6 cellular contexts compared by ENCODE assay signal in genomic region chr16:67104061-67104460, GRCh38. TPM values are rescaled to one million over a fixed set of nuclear protein-coding genes. Genes with fewer than 3 reads are reported as not detected.
DNase-seq lines count a peak whose midpoint lies in the region; ATAC-seq and TF ChIP-seq lines count a peak whose summit lies in the region.

No MANE protein-coding gene starts in this region.

- ATAC-seq in upper lobe of right lung = peak; percentile 66
- no peak for ATAC-seq in HG03520 (IDR thresholded peaks at IDR 0.05; ENCODE audit: unreplicated experiment)

- TF ChIP-seq CTCF in upper lobe of right lung (IDR thresholded peaks at IDR 0.05) = peak; percentile 27

- intact Hi-C loops in upper lobe of right lung (cut with DNase I) = no loop called here

- H3K9me3 ChIP-seq in upper lobe of right lung = no peaks in the 10 kb centered on the region

- H3K4me3 ChIP-seq in upper lobe of right lung = no peak overlapping the region

- no peak overlapping the region for H3K27ac ChIP-seq in upper lobe of right lung

- DNase-seq in activated naive CD4-positive, alpha-beta T cell (lab: John Stamatoyannopoulos, UW) = no peak
- DNase-seq in epidermal melanocyte (ENCODE audit: insufficient read length, low spot score) (peak; percentile 31), upper lobe of right lung (no peak), cerebellum (ENCODE audit: low spot score) (no peak)

- no peaks in the 10 kb centered on the region for H3K4me1 Mint-ChIP-seq in activated naive CD4-positive, alpha-beta T cell treated with anti-CD3 and anti-CD28 coated beads, Interleukin-2, amount 50 U/mL, for 24 hours

- H3K27me3 Mint-ChIP-seq in activated naive CD4-positive, alpha-beta T cell treated with anti-CD3 and anti-CD28 coated beads, Interleukin-2, amount 50 U/mL, for 24 hours = no peaks in the 10 kb centered on the region

- no peaks in the 10 kb centered on the region for H3K27me3 ChIP-seq in upper lobe of right lung

- no peaks in the 10 kb centered on the region for H3K36me3 Mint-ChIP-seq in activated naive CD4-positive, alpha-beta T cell treated with anti-CD3 and anti-CD28 coated beads, Interleukin-2, amount 50 U/mL, for 24 hours

- H3K4me1 ChIP-seq in upper lobe of right lung = peaks cover 14% of the 10 kb centered on the region

- no peak overlapping the region for H3K4me3 Mint-ChIP-seq in activated naive CD4-positive, alpha-beta T cell treated with anti-CD3 and anti-CD28 coated beads, Interleukin-2, amount 50 U/mL, for 24 hours

- H3K27ac Mint-ChIP-seq in activated naive CD4-positive, alpha-beta T cell treated with anti-CD3 and anti-CD28 coated beads, Interleukin-2, amount 50 U/mL, for 24 hours = peak overlapping the region; percentile 30

- H3K9me3 Mint-ChIP-seq in activated naive CD4-positive, alpha-beta T cell treated with anti-CD3 and anti-CD28 coated beads, Interleukin-2, amount 50 U/mL, for 24 hours = no peaks in the 10 kb centered on the region

- H3K36me3 ChIP-seq in upper lobe of right lung = peaks cover 8% of the 10 kb centered on the region

RNA-seq across cellular contexts. Expression of gene PHAF1, which starts 5.7 kb away (rescaled TPM):
- 16.4 TPM for total RNA-seq in upper lobe of right lung
- 20.7 TPM for total RNA-seq in cerebellum

RNA-seq across cellular contexts. Expression of gene B3GNT9, which starts 46.7 kb away (rescaled TPM):
- total RNA-seq in upper lobe of right lung (19.3 TPM), cerebellum (1.7 TPM)

RNA-seq across cellular contexts. Expression of gene TRADD, which starts 55.6 kb away (rescaled TPM):
- total RNA-seq in upper lobe of right lung (24.1 TPM), cerebellum (1.5 TPM)

RNA-seq across cellular contexts. Expression of gene FBXL8, which starts 55.7 kb away (rescaled TPM):
- total RNA-seq in upper lobe of right lung (34.1 TPM), cerebellum (2.1 TPM)

Comparison
In these comparisons a context has a peak if more than half of its experiments do, and no peak if none do; other contexts are left out.
1. RNA of gene TRADD, which starts 55.6 kb away (total RNA-seq): 24.1 TPM in upper lobe of right lung (single experiment); 1.5 TPM in cerebellum (single experiment); every median in the first group is over 10 times any median in the second.